In the genomic region with DNA sequence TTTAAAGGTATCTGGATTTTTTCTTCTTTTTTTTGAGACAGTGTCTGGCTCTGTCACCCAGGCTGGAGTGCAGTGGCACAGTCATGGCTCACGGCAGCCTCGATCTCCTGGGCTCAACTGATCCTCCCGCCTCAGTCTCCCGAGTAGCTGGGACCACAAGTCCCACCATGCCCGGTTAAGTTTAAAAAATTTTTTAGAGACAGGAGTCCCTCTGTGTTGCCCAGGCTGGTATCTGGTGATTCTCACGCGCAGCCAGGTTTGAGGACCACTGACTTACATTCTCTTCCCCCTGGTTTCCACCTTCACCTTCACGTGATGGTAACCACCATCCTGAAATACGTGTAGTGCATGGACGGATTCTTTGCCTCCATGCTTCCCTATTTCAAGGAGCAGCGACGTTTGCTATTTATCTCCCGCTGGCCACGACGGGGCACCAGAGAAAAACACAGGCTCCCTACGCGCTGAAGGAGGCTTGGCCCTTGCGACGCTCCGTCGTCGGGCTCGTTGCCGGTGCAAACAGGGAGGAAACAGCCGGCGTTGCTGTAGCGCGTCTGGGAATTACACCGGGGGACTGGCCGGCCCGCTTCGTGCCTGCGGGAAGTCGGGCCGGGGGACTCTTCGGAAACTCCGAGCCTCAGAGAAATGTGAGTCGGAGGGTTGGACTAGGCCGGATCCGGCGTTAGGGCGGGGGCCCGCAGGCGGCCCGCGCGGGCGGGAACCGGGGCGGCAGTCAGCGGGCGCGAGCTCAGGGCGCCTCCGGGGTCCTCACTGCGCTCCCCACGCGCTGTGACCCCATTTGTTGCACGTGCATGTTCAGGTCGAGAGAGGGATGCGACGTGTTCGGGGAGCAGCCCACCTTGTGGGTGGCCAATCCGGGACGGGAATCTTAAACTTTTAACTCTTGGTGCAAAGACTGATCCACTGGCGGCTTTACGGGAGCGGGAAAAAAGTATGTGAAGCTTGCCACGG, we compare ENCODE assay signal across 8 cellular contexts. TPM values are rescaled to one million over a fixed set of nuclear protein-coding genes. Genes with fewer than 3 reads are reported as not detected.
DNase-seq lines count a peak whose midpoint lies in the region; ATAC-seq and TF ChIP-seq lines count a peak whose summit lies in the region.

A gene with protein sequence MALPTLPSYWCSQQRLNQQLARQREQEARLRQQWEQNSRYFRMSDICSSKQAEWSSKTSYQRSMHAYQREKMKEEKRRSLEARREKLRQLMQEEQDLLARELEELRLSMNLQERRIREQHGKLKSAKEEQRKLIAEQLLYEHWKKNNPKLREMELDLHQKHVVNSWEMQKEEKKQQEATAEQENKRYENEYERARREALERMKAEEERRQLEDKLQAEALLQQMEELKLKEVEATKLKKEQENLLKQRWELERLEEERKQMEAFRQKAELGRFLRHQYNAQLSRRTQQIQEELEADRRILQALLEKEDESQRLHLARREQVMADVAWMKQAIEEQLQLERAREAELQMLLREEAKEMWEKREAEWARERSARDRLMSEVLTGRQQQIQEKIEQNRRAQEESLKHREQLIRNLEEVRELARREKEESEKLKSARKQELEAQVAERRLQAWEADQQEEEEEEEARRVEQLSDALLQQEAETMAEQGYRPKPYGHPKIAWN (plus strand): TSS at position 492 of the 969 bp plus-strand sequence. CDS start 2,753 bp downstream, outside the sequence.

- H3K27me3 ChIP-seq in left ventricle myocardium inferior (ENCODE audit: low read depth), result no peaks in the 10 kb centered on the region

- intact Hi-C loops in T-helper 1 cell treated with Interleukin-12 subunit alpha and Interleukin-12 subunit beta and Interleukin-4 antibody, amounts not matched to agents 30 ng/mL and 1 ng/mL, for 36 hours (cut with micrococcal nuclease), result loop anchor here (1.0 to 2.0 kb wide), 7 partner anchors 12 to 327 kb away; a partner anchor contains a TSS
- intact Hi-C loops in left ventricle myocardium inferior (cut with micrococcal nuclease), result no loop called here

- peak; percentile 68 for ATAC-seq in HG02623 (IDR thresholded peaks at IDR 0.05; ENCODE audit: unreplicated experiment)

- peaks cover 12% of the 10 kb centered on the region for H3K36me3 Mint-ChIP-seq in progenitor cell of endocrine pancreas (ENCODE audit: insufficient read depth)

- WGBS in urinary bladder, result 1% methylated on average over 69 of the region's 69 CpGs

- H3K27me3 Mint-ChIP-seq in progenitor cell of endocrine pancreas, result no peaks in the 10 kb centered on the region

- peaks cover 27% of the 10 kb centered on the region for H3K4me1 ChIP-seq in left ventricle myocardium inferior
- no peaks in the 10 kb centered on the region for H3K4me1 ChIP-seq in urinary bladder (ENCODE audit: insufficient read depth)

- no peaks in the 10 kb centered on the region for H3K9me3 Mint-ChIP-seq in progenitor cell of endocrine pancreas (ENCODE audit: low read depth)

- DNase-seq in GM04504 (ENCODE audit: low read depth) (peak; percentile 75), NCI-H146 (lab: John Stamatoyannopoulos, UW) (peak; percentile 84), amniotic stem cell (lab: John Stamatoyannopoulos, UW) (peak; percentile 77), left ventricle myocardium inferior (peak; percentile 87), progenitor cell of endocrine pancreas (ENCODE audit: low spot score, unreplicated experiment) (peak; percentile 57)

- H3K4me3 ChIP-seq in left ventricle myocardium inferior (peak within 1 kb of the TSS; percentile 78), urinary bladder (ENCODE audit: low read depth, low read length) (peak within 1 kb of the TSS; percentile 62)

- peak within 1 kb of the TSS; percentile 80 for H3K27ac ChIP-seq in left ventricle myocardium inferior (replicated peaks)
- H3K27ac ChIP-seq in urinary bladder (ENCODE audit: low read depth), result no peak within 1 kb of the TSS

- TF ChIP-seq CTCF in left ventricle myocardium inferior (IDR thresholded peaks at IDR 0.05; ENCODE audit: borderline replicate concordance) (peak; percentile 46), progenitor cell of endocrine pancreas (IDR thresholded peaks at IDR 0.05; ENCODE audit: unreplicated experiment) (peak; percentile 21)

- H3K4me3 Mint-ChIP-seq in progenitor cell of endocrine pancreas (ENCODE audit: low read depth), result peak within 1 kb of the TSS; percentile 95

- H3K9me3 ChIP-seq in left ventricle myocardium inferior (replicated peaks), result no peaks in the 10 kb centered on the region

- peak within 1 kb of the TSS; percentile 94 for H3K27ac Mint-ChIP-seq in progenitor cell of endocrine pancreas

- H3K4me1 Mint-ChIP-seq in progenitor cell of endocrine pancreas (ENCODE audit: low read depth), result peaks cover 16% of the 10 kb centered on the region

- peaks cover 22% of the 10 kb centered on the region for H3K36me3 ChIP-seq in left ventricle myocardium inferior
- H3K36me3 ChIP-seq in urinary bladder (ENCODE audit: insufficient read depth), result peaks cover 3% of the 10 kb centered on the region

RNA-seq across cellular contexts. Expression of the gene that starts here (rescaled TPM):
- 35.1 and 35.2 TPM in 2 replicates for total RNA-seq in T-helper 1 cell treated with Interleukin-12 subunit alpha and Interleukin-12 subunit beta and Interleukin-4 antibody, amounts not matched to agents 30 ng/mL and 1 ng/mL, for 36 hours
- 10.4 TPM for total RNA-seq in left ventricle myocardium inferior
- total RNA-seq in progenitor cell of endocrine pancreas, result 19.3 and 20.6 TPM in 2 replicates
- total RNA-seq in urinary bladder, result 10.3 TPM
- 15.5 TPM for polyA plus RNA-seq in urinary bladder
